ENCODE assay signal across 30 cellular contexts in the genomic region with DNA sequence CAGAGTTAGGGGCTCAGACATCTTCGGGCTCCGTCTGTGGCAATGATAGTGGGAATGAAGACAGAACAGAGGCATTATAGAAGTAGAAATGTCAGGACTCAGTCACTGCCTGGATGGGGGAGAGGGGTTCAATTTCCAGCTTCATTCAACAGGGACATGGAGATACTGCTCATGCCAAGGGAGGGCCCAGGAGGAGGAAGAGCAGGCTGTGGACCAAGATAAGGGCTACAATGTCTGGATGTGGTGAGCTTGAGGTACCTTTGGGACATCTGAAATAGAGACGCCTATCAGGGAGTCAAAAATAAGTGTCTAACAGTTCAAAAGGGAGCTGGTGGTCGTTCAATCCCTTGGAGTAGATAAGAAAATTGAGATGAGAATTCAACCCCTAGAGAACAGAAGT.
"Had no signal": no experiment of that assay in that cellular context is flagged by ENCODE, and none has a peak within 500 bp of the region (broad histone marks: within the 10 kb centered on the region; RNA-seq: fewer than 3 reads in every experiment).

No MANE protein-coding gene starts in this region.

- H3K4me3 Mint-ChIP-seq: activated B cell treated with CpG ODN at 0.5 μM for 24 hours; activated CD4-positive, alpha-beta memory T cell treated with anti-CD3 and anti-CD28 coated beads for 36 hours; activated naive CD4-positive, alpha-beta T cell treated with anti-CD3 and anti-CD28 coated beads for 36 hours; activated T-helper 1 cell treated with anti-CD3 and anti-CD28 coated beads, Interleukin-12 subunit alpha, Interleukin-12 subunit beta, Interleukin-2, Interleukin-4 antibody, amounts not matched to agents 30 ng/mL and 10 ng/mL and 1 ng/mL, durations not matched to agents 14 hours and 24 hours and 36 hours had no signal

- H3K9me3 ChIP-seq: adrenal gland, body of pancreas, breast epithelium, MG63 had no signal

- H3K9me3 Mint-ChIP-seq: activated B cell treated with CpG ODN at 0.5 μM for 24 hours; activated CD4-positive, alpha-beta memory T cell treated with anti-CD3 and anti-CD28 coated beads for 36 hours; activated naive CD4-positive, alpha-beta T cell treated with anti-CD3 and anti-CD28 coated beads for 36 hours; activated naive CD4-positive, alpha-beta T cell treated with anti-CD3 and anti-CD28 coated beads, Interleukin-2, amount 50 U/mL, for 72 hours; activated T-helper 1 cell treated with anti-CD3 and anti-CD28 coated beads, Interleukin-12 subunit alpha, Interleukin-12 subunit beta, Interleukin-2, Interleukin-4 antibody, amounts not matched to agents 30 ng/mL and 10 ng/mL and 1 ng/mL, durations not matched to agents 14 hours and 24 hours and 36 hours had no signal

- ATAC-seq: activated naive CD4-positive, alpha-beta T cell treated with anti-CD3 and anti-CD28 coated beads, Interleukin-2, amount 50 U/mL, for 72 hours; body of pancreas had no signal

- H3K36me3 ChIP-seq: adrenal gland, breast epithelium, MG63 had no signal

- H3K27me3 ChIP-seq: adrenal gland, body of pancreas, MG63 had no signal

- H3K4me3 ChIP-seq: adrenal gland, body of pancreas, breast epithelium, MG63 had no signal

- DNase-seq: activated B cell treated with CpG ODN at 0.5 μM for 24 hours; activated CD4-positive, alpha-beta memory T cell treated with anti-CD3 and anti-CD28 coated beads for 36 hours; activated CD4-positive, alpha-beta T cell treated with anti-CD3 and anti-CD28 coated beads for 4 hours; activated CD4-positive, alpha-beta T cell treated with anti-CD3 and anti-CD28 coated beads, Interleukin-2, amount 50 U/mL, for 1 hour; activated CD4-positive, CD25-positive, alpha-beta regulatory T cell treated with anti-CD3 and anti-CD28 coated beads, Interleukin-2, amount 50 U/mL, for 72 hours; activated gamma-delta T cell treated with Interleukin-2 at 50 U/mL for 16 hours; activated naive CD4-positive, alpha-beta T cell treated with anti-CD3 and anti-CD28 coated beads for 36 hours; activated T-cell treated with anti-CD3 and anti-CD28 coated beads, Interleukin-2, amount 50 U/mL, for 1 hour; adrenal gland; body of pancreas; Kasumi-1; KG1; MG63; NCI-H1048; NCI-H1436 treated with DMSO at 0.1 percent for 48 hours; NCI-H1694 treated with DMSO at 0.1 percent for 48 hours; NCI-H2029; NCI-H345; NCI-H526; NCI-H748 treated with DMSO at 0.1 percent for 48 hours; Right ventricle myocardium superior; SW 1271; T-helper 1 cell; T1000 had no signal

- H3K27me3 Mint-ChIP-seq: activated B cell treated with CpG ODN at 0.5 μM for 24 hours; activated CD4-positive, alpha-beta memory T cell treated with anti-CD3 and anti-CD28 coated beads for 36 hours had no signal

- FAIRE-seq: astrocyte, TTC549 had no signal

- H3K27ac ChIP-seq: adrenal gland, body of pancreas, breast epithelium, VCaP had no signal

- H3K27ac Mint-ChIP-seq: activated B cell treated with CpG ODN at 0.5 μM for 24 hours; activated CD4-positive, alpha-beta memory T cell treated with anti-CD3 and anti-CD28 coated beads for 36 hours; activated naive CD4-positive, alpha-beta T cell treated with anti-CD3 and anti-CD28 coated beads for 36 hours; activated naive CD4-positive, alpha-beta T cell treated with anti-CD3 and anti-CD28 coated beads, Interleukin-2, amount 50 U/mL, for 72 hours; activated T-helper 1 cell treated with anti-CD3 and anti-CD28 coated beads, Interleukin-12 subunit alpha, Interleukin-12 subunit beta, Interleukin-2, Interleukin-4 antibody, amounts not matched to agents 30 ng/mL and 10 ng/mL and 1 ng/mL, durations not matched to agents 14 hours and 24 hours and 36 hours had no signal

- H3K4me1 ChIP-seq: adrenal gland, breast epithelium had no signal
